ENCODE assay signal across 8 cellular contexts in the genomic region with DNA sequence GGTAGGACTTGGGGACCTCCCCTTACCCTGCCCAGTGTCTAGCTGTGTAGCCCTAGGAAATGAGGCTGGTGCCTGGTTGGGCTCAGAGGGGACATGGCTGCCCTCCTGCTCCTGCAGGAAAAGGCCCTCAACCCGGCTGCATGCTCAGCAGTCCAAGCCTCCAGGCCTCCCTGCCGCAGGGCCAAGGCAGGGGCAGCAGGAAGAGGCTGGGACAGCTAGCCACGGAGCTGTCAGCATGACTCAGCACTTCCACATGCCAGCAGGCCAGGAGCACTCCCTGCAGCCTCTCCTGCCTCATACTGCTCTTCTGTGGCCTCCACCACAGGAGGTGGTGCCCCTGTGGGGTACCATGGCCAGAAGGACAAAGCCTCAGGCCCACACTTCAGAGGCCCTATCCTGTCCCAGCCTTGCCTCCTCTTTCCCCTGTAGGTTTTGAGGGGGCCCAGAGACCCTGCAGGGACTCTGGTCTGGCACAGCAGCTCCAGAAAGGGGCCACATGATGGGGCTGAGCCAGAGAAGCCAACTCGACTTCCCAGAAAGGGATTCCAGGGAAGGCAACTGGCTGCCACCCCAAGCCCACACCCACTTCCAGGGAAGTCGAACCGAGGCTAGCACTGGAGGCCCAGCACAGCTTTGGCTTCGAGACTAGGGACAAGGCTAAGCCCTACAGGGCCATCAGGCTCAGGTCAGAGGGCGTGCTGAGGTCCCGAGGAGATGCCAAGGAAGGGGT. TPM values are rescaled to one million over a fixed set of nuclear protein-coding genes. Genes with fewer than 3 reads are reported as not detected.
DNase-seq lines count a peak whose midpoint lies in the region; ATAC-seq and TF ChIP-seq lines count a peak whose summit lies in the region.

No MANE protein-coding gene starts in this region.

- no peak for TF ChIP-seq CTCF in prostate gland (IDR thresholded peaks at IDR 0.05)

- WGBS in prostate gland = 78% methylated on average over 7 of the region's 9 CpGs

- no peaks in the 10 kb centered on the region for H3K9me3 ChIP-seq in HUES6 (ENCODE audit: control insufficient read depth, insufficient read depth, low read depth, low read length)
- no peaks in the 10 kb centered on the region for H3K9me3 ChIP-seq in prostate gland

- H3K36me3 ChIP-seq in HUES6 (ENCODE audit: control insufficient read depth, insufficient read depth, low read length) (peaks cover 99% of the 10 kb centered on the region), prostate gland (peaks cover 4 to 36% of the 10 kb centered on the region in 2 donors)

- H3K4me1 ChIP-seq in HUES6 (ENCODE audit: control insufficient read depth, insufficient read depth, low read length) = peaks cover 12% of the 10 kb centered on the region
- H3K4me1 ChIP-seq in prostate gland (replicated peaks) = peaks cover 13% of the 10 kb centered on the region

- peak overlapping the region; percentile 25 for H3K27ac Mint-ChIP-seq in activated T-helper 2 cell treated with anti-CD3 and anti-CD28 coated beads, Interferon-gamma antibody, Interleukin-2, Interleukin-4, amounts not matched to agents 10 μg/mL and 5 μg/mL and 100 μg/mL, durations not matched to agents 14 hours and 24 hours and 36 hours
- no peak overlapping the region for H3K27ac Mint-ChIP-seq in naive thymus-derived CD8-positive, alpha-beta T cell

- H3K4me3 ChIP-seq in HUES6 (ENCODE audit: low read depth, low read length) = no peak overlapping the region
- H3K4me3 ChIP-seq in prostate gland = no peak overlapping the region

- H3K4me1 Mint-ChIP-seq in activated T-helper 2 cell treated with anti-CD3 and anti-CD28 coated beads, Interferon-gamma antibody, Interleukin-2, Interleukin-4, amounts not matched to agents 10 μg/mL and 5 μg/mL and 100 μg/mL, durations not matched to agents 14 hours and 24 hours and 36 hours (ENCODE audit: low read depth) = peaks cover 7% of the 10 kb centered on the region
- H3K4me1 Mint-ChIP-seq in naive thymus-derived CD8-positive, alpha-beta T cell = peaks cover 0 to 12% (median 4%) of the 10 kb centered on the region in 4 donors

- H3K27ac ChIP-seq in HUES6 (ENCODE audit: low read depth, low read length) (peak overlapping the region; percentile 82), prostate gland (peak overlapping the region; percentile 52 to 67)

- H3K4me3 Mint-ChIP-seq in activated T-helper 2 cell treated with anti-CD3 and anti-CD28 coated beads, Interferon-gamma antibody, Interleukin-2, Interleukin-4, amounts not matched to agents 10 μg/mL and 5 μg/mL and 100 μg/mL, durations not matched to agents 14 hours and 24 hours and 36 hours (ENCODE audit: low read depth) = no peak overlapping the region
- H3K4me3 Mint-ChIP-seq in naive thymus-derived CD8-positive, alpha-beta T cell = no peak overlapping the region

- DNase-seq in AG08396 (ENCODE audit: low spot score) (peak; percentile 91), head of caudate nucleus (peak in 41 of 42 donors; percentile 29 to 84 (median 55)), prostate gland (ENCODE audit: low spot score) (peak; percentile 47)
- no peak for DNase-seq in activated T-helper 2 cell treated with anti-CD3 and anti-CD28 coated beads, Interferon-gamma antibody, Interleukin-2, Interleukin-4, amounts not matched to agents 10 μg/mL and 5 μg/mL and 100 μg/mL, durations not matched to agents 14 hours and 24 hours and 36 hours (ENCODE audit: low spot score)
- DNase-seq in naive thymus-derived CD8-positive, alpha-beta T cell = no peak

- ATAC-seq in HG03457 (IDR thresholded peaks at IDR 0.05; ENCODE audit: unreplicated experiment) (no peak), GM18519 (IDR thresholded peaks at IDR 0.05; ENCODE audit: low FRiP score, unreplicated experiment) (no peak)
- ATAC-seq in naive thymus-derived CD8-positive, alpha-beta T cell = no peak

- no peaks in the 10 kb centered on the region for H3K27me3 Mint-ChIP-seq in activated T-helper 2 cell treated with anti-CD3 and anti-CD28 coated beads, Interferon-gamma antibody, Interleukin-2, Interleukin-4, amounts not matched to agents 10 μg/mL and 5 μg/mL and 100 μg/mL, durations not matched to agents 14 hours and 24 hours and 36 hours (ENCODE audit: low read depth)
- no peaks in the 10 kb centered on the region for H3K27me3 Mint-ChIP-seq in naive thymus-derived CD8-positive, alpha-beta T cell

- intact Hi-C loops in activated T-helper 2 cell treated with anti-CD3 and anti-CD28 coated beads, Interferon-gamma antibody, Interleukin-2, Interleukin-4, amounts not matched to agents 10 μg/mL and 5 μg/mL and 100 μg/mL, durations not matched to agents 14 hours and 24 hours and 36 hours (cut with micrococcal nuclease) = no loop called here
- intact Hi-C loops in head of caudate nucleus (cut with DNase I) = no loop called here
- intact Hi-C loops in prostate gland (cut with DNase I) = no loop called here

- peaks cover 64% of the 10 kb centered on the region for H3K36me3 Mint-ChIP-seq in activated T-helper 2 cell treated with anti-CD3 and anti-CD28 coated beads, Interferon-gamma antibody, Interleukin-2, Interleukin-4, amounts not matched to agents 10 μg/mL and 5 μg/mL and 100 μg/mL, durations not matched to agents 14 hours and 24 hours and 36 hours (ENCODE audit: low read depth)
- peaks cover 0 to 70% (median 12%) of the 10 kb centered on the region in 3 donors for H3K36me3 Mint-ChIP-seq in naive thymus-derived CD8-positive, alpha-beta T cell

- TF ChIP-seq POLR2A in prostate gland (IDR thresholded peaks at IDR 0.05) = no peak

- POLR2A ChIA-PET in naive thymus-derived CD8-positive, alpha-beta T cell (lab: Charles Lee) = no interaction called here

- no peaks in the 10 kb centered on the region for H3K9me3 Mint-ChIP-seq in activated T-helper 2 cell treated with anti-CD3 and anti-CD28 coated beads, Interferon-gamma antibody, Interleukin-2, Interleukin-4, amounts not matched to agents 10 μg/mL and 5 μg/mL and 100 μg/mL, durations not matched to agents 14 hours and 24 hours and 36 hours
- no peaks in the 10 kb centered on the region for H3K9me3 Mint-ChIP-seq in naive thymus-derived CD8-positive, alpha-beta T cell

- H3K9ac ChIP-seq in HUES6 (ENCODE audit: low read length) = peak overlapping the region; percentile 46

- H3K27me3 ChIP-seq in HUES6 (ENCODE audit: control insufficient read depth, insufficient read depth, low read length) = no peaks in the 10 kb centered on the region
- H3K27me3 ChIP-seq in prostate gland (replicated peaks; ENCODE audit: insufficient read depth) = no peaks in the 10 kb centered on the region

RNA-seq across cellular contexts. Expression of a gene that starts 19.5 kb away (rescaled TPM):
- 363 and 374 TPM in 2 replicates for total RNA-seq in activated T-helper 2 cell treated with anti-CD3 and anti-CD28 coated beads, Interferon-gamma antibody, Interleukin-2, Interleukin-4, amounts not matched to agents 10 μg/mL and 5 μg/mL and 100 μg/mL, durations not matched to agents 14 hours and 24 hours and 36 hours
- total RNA-seq in prostate gland = 100 to 1,000 TPM; 187 to 226 TPM
- total RNA-seq in naive thymus-derived CD8-positive, alpha-beta T cell = 10 to 100 TPM; 93.9 to 97.0 TPM
- 10 to 100 TPM; 51.1 to 73.1 (median 69.7) TPM for polyA plus RNA-seq in naive thymus-derived CD8-positive, alpha-beta T cell

Comparison
In these comparisons a context has a peak if more than half of its experiments do, and no peak if none do; other contexts are left out.
1. DNase-seq: peak in AG08396 (single experiment), head of caudate nucleus (41 of 42) and prostate gland (single experiment); none in activated T-helper 2 cell treated with anti-CD3 and anti-CD28 coated beads, Interferon-gamma antibody, Interleukin-2, Interleukin-4, amounts not matched to agents 10 μg/mL and 5 μg/mL and 100 μg/mL, durations not matched to agents 14 hours and 24 hours and 36 hours (single experiment) and naive thymus-derived CD8-positive, alpha-beta T cell (0 of 10).